In the genomic region with DNA sequence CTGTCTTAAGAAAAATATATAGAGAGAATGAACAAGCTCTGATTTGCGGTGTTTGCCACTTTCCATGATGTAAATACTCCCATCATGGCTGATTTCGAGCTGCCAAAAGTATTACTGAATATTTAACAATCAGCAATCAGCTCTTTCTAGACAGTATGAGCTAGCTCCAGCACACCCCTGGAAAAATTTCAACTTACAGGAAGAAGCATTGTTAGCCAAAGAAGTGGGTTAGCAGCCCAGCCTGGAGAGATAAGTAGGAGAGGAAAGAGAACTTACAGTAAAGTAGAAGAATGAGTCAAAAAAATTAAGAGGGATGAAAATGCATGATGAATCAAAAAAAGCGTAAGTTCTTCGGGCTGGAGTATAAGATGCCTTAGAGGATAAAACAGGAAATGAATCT, we compare ENCODE assay signal across 10 cellular contexts.
"Had no signal": no experiment of that assay in that cellular context is flagged by ENCODE, and none has a peak within 500 bp of the region (broad histone marks: within the 10 kb centered on the region; RNA-seq: fewer than 3 reads in every experiment).

No MANE protein-coding gene starts in this region.

- H2AFZ ChIP-seq: GM23338 had no signal

- H3K27ac ChIP-seq: HL-60 had no signal

- H3K9me3 Mint-ChIP-seq: GM23338, H9, HFFc6, IgD-negative memory B cell had no signal

- H3K4me3 ChIP-seq: GM23338 had no signal

- H3K4me2 ChIP-seq: GM23338 had no signal

- H3K4me3 Mint-ChIP-seq: GM23338, H9, HFFc6, IgD-negative memory B cell had no signal

- FAIRE-seq: H1, H54, HepG2 had no signal

- H3K27me3 Mint-ChIP-seq: IgD-negative memory B cell had no signal

- H3K36me3 Mint-ChIP-seq: IgD-negative memory B cell had no signal

- ATAC-seq: GM23338, HCT116, HepG2 had no signal

- DNase-seq: H9, HFFc6, KBM-7 had no signal

- H3K27ac Mint-ChIP-seq: GM23338, HFFc6, IgD-negative memory B cell had no signal
